1 cellular context compared by ENCODE assay signal in the genomic region with DNA sequence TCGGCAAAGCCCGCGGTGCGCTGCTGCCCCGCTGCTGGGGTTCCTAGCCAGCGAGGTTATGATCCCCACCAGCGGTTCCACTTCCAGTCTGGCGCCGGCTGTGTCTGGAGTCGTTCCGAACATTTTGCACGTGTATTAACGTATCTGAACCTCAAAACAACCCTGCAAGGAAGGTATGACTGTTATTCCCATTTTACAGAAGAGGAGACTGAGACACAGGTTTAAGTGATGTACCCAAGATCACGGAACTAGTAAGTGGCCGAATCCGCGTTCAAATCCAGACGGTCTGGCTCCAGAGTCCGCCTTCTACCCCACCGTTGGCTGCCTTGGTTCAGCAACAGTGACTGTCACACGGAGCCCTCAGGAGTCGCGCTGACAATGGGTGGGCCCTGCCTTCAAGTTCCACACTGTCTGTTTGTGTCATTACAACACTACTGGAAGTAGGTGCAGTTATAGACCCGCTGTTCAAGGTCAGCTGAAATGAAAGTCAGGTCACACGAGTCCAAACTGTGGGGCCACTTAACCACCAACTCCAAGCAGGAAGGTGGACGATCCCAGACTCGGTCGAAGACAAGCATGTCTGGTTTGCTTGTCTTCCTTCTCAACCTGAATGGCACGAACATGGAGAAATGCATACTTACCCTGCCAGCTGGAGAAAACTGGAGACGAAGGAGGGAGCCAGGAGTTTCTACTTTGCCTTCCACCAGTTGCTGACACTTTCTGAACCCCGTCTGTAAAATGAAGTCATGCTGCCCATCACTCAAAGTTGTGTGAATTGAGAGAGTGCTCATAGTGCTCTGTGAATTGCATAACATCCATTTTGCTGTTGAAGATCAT.
TF ChIP-seq lines count a peak whose summit lies in the region.

No MANE protein-coding gene starts in this region.

TF ChIP-seq in HepG2, 621 proteins besides CTCF, POLR2A, EP300 and RAD21 (continued from another document):
- TF ChIP-seq, protein P1, sequence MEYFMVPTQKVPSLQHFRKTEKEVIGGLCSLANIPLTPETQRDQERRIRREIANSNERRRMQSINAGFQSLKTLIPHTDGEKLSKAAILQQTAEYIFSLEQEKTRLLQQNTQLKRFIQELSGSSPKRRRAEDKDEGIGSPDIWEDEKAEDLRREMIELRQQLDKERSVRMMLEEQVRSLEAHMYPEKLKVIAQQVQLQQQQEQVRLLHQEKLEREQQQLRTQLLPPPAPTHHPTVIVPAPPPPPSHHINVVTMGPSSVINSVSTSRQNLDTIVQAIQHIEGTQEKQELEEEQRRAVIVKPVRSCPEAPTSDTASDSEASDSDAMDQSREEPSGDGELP (IDR thresholded peaks at IDR 0.05; ENCODE audit: borderline replicate concordance, low read depth): peak; percentile 13; the same call in 1 of the 2 replicates
- peak; percentile 37; the same call in 1 of the 2 replicates for TF ChIP-seq TARDBP (CRISPR knock-in tag; IDR thresholded peaks at IDR 0.05)
- TF ChIP-seq XRCC5 (optimal IDR thresholded peaks at IDR 0.05; ENCODE audit: low read length): peak; percentile 62
- peak; percentile 91 for TF ChIP-seq ZNF605 (CRISPR knock-in tag; IDR thresholded peaks at IDR 0.05)
- 0 out of 2 replicates have a peak, but pooled peaks have one; percentile 13 for TF ChIP-seq ARHGAP35 (CRISPR knock-in tag; IDR thresholded peaks at IDR 0.05; ENCODE audit: borderline replicate concordance)
- TF ChIP-seq, protein P2, sequence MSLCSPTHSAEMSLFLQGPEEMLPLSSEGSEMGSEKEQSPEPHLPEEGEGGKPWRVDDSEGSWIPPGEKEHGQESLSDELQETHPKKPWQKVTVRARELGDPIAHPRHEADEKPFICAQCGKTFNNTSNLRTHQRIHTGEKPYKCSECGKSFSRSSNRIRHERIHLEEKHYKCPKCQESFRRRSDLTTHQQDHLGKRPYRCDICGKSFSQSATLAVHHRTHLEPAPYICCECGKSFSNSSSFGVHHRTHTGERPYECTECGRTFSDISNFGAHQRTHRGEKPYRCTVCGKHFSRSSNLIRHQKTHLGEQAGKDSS (CRISPR knock-in tag; IDR thresholded peaks at IDR 0.05; ENCODE audit: borderline replicate concordance, low read depth): peak; percentile 26; the same call in 1 of the 2 replicates
- TF ChIP-seq, protein P3, sequence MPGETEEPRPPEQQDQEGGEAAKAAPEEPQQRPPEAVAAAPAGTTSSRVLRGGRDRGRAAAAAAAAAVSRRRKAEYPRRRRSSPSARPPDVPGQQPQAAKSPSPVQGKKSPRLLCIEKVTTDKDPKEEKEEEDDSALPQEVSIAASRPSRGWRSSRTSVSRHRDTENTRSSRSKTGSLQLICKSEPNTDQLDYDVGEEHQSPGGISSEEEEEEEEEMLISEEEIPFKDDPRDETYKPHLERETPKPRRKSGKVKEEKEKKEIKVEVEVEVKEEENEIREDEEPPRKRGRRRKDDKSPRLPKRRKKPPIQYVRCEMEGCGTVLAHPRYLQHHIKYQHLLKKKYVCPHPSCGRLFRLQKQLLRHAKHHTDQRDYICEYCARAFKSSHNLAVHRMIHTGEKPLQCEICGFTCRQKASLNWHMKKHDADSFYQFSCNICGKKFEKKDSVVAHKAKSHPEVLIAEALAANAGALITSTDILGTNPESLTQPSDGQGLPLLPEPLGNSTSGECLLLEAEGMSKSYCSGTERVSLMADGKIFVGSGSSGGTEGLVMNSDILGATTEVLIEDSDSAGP (CRISPR knock-in tag; IDR thresholded peaks at IDR 0.05; ENCODE audit: borderline replicate concordance): 0 out of 2 replicates have a peak, but pooled peaks have one; percentile 78
- TF ChIP-seq SAP130 (CRISPR knock-in tag; IDR thresholded peaks at IDR 0.05; ENCODE audit: low read depth): peak; percentile 37; the same call in 1 of the 2 replicates
- TF ChIP-seq GZF1 (CRISPR knock-in tag; IDR thresholded peaks at IDR 0.05): 0 out of 2 replicates have a peak, but pooled peaks have one; percentile 5
- 0 out of 2 replicates have a peak, but pooled peaks have one; percentile 77 for TF ChIP-seq ZNF850 (CRISPR knock-in tag; conservative IDR thresholded peaks at IDR 0.05)
- TF ChIP-seq, protein P4, sequence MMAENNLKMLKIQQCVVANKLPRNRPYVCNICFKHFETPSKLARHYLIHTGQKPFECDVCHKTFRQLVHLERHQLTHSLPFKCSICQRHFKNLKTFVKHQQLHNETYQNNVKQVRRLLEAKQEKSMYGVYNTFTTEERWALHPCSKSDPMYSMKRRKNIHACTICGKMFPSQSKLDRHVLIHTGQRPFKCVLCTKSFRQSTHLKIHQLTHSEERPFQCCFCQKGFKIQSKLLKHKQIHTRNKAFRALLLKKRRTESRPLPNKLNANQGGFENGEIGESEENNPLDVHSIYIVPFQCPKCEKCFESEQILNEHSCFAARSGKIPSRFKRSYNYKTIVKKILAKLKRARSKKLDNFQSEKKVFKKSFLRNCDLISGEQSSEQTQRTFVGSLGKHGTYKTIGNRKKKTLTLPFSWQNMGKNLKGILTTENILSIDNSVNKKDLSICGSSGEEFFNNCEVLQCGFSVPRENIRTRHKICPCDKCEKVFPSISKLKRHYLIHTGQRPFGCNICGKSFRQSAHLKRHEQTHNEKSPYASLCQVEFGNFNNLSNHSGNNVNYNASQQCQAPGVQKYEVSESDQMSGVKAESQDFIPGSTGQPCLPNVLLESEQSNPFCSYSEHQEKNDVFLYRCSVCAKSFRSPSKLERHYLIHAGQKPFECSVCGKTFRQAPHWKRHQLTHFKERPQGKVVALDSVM (CRISPR knock-in tag; IDR thresholded peaks at IDR 0.05): no peak
- TF ChIP-seq POGZ (CRISPR knock-in tag; IDR thresholded peaks at IDR 0.05): peak; percentile 59; the same call in 1 of the 2 replicates
- TF ChIP-seq BHLHE40 (IDR thresholded peaks at IDR 0.05; ENCODE audit: low read length): peak; percentile 64
- peak; percentile 85; the same call in 1 of the 2 replicates for TF ChIP-seq ZNF33B (CRISPR knock-in tag; IDR thresholded peaks at IDR 0.05)
- TF ChIP-seq FIP1L1 (IDR thresholded peaks at IDR 0.05; ENCODE audit: borderline replicate concordance, insufficient read depth, low read depth, low read length): 0 out of 2 replicates have a peak, but pooled peaks have one; percentile 65
- TF ChIP-seq SCMH1 (CRISPR knock-in tag; IDR thresholded peaks at IDR 0.05; ENCODE audit: borderline replicate concordance): no peak
- TF ChIP-seq, protein P5, sequence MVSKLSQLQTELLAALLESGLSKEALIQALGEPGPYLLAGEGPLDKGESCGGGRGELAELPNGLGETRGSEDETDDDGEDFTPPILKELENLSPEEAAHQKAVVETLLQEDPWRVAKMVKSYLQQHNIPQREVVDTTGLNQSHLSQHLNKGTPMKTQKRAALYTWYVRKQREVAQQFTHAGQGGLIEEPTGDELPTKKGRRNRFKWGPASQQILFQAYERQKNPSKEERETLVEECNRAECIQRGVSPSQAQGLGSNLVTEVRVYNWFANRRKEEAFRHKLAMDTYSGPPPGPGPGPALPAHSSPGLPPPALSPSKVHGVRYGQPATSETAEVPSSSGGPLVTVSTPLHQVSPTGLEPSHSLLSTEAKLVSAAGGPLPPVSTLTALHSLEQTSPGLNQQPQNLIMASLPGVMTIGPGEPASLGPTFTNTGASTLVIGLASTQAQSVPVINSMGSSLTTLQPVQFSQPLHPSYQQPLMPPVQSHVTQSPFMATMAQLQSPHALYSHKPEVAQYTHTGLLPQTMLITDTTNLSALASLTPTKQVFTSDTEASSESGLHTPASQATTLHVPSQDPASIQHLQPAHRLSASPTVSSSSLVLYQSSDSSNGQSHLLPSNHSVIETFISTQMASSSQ (IDR thresholded peaks at IDR 0.05; ENCODE audit: low read depth): no peak
- TF ChIP-seq, protein P5 (CRISPR knock-in tag; IDR thresholded peaks at IDR 0.05; ENCODE audit: borderline replicate concordance): peak; percentile 55; the same call in 1 of the 2 replicates
- TF ChIP-seq ZNF891 (CRISPR knock-in tag; IDR thresholded peaks at IDR 0.05): 0 out of 2 replicates have a peak, but pooled peaks have one; percentile 9
- TF ChIP-seq MAF1 (CRISPR knock-in tag; IDR thresholded peaks at IDR 0.05; ENCODE audit: borderline replicate concordance): no peak
- peak; percentile 4; the same call in 1 of the 2 replicates for TF ChIP-seq ZFP90 (CRISPR knock-in tag; IDR thresholded peaks at IDR 0.05; ENCODE audit: borderline replicate concordance)
- TF ChIP-seq, protein P6, sequence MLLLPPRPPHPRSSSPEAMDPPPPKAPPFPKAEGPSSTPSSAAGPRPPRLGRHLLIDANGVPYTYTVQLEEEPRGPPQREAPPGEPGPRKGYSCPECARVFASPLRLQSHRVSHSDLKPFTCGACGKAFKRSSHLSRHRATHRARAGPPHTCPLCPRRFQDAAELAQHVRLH (CRISPR knock-in tag; IDR thresholded peaks at IDR 0.05; ENCODE audit: borderline replicate concordance, low read depth): no peak
- TF ChIP-seq, protein P7, sequence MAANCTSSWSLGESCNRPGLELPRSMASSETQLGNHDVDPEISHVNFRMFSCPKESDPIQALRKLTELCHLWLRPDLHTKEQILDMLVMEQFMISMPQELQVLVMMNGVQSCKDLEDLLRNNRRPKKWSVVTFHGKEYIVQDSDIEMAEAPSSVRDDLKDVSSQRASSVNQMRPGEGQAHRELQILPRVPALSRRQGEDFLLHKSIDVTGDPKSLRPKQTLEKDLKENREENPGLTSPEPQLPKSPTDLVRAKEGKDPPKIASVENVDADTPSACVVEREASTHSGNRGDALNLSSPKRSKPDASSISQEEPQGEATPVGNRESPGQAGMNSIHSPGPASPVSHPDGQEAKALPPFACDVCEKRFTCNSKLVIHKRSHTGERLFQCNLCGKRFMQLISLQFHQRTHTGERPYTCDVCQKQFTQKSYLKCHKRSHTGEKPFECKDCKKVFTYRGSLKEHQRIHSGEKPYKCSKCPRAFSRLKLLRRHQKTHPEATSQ (CRISPR knock-in tag; IDR thresholded peaks at IDR 0.05; ENCODE audit: borderline replicate concordance): no peak
- TF ChIP-seq, protein P8, sequence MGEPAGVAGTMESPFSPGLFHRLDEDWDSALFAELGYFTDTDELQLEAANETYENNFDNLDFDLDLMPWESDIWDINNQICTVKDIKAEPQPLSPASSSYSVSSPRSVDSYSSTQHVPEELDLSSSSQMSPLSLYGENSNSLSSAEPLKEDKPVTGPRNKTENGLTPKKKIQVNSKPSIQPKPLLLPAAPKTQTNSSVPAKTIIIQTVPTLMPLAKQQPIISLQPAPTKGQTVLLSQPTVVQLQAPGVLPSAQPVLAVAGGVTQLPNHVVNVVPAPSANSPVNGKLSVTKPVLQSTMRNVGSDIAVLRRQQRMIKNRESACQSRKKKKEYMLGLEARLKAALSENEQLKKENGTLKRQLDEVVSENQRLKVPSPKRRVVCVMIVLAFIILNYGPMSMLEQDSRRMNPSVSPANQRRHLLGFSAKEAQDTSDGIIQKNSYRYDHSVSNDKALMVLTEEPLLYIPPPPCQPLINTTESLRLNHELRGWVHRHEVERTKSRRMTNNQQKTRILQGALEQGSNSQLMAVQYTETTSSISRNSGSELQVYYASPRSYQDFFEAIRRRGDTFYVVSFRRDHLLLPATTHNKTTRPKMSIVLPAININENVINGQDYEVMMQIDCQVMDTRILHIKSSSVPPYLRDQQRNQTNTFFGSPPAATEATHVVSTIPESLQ (CRISPR knock-in tag; conservative IDR thresholded peaks at IDR 0.05): no peak
TF ChIP-seq in HepG2: peak in this region for 201.
